ENCODE assay signal across 10 cellular contexts in genomic region chr12:90897316-90897715, GRCh38. TPM values are rescaled to one million over a fixed set of nuclear protein-coding genes. Genes with fewer than 3 reads are reported as not detected.
"Had no signal": no experiment of that assay in that cellular context is flagged by ENCODE, and none has a peak within 500 bp of the region (broad histone marks: within the 10 kb centered on the region; RNA-seq: fewer than 3 reads in every experiment).

No MANE protein-coding gene starts in this region.

- H3K36me3 ChIP-seq: HAP-1 had no signal

- H3K4me1 Mint-ChIP-seq: IgD-negative memory B cell had no signal

- H3K4me3 ChIP-seq: GM23248, HAP-1 had no signal

- H3K36me3 Mint-ChIP-seq: IgD-negative memory B cell had no signal

- H2AFZ ChIP-seq: GM23248 had no signal

- DNase-seq: GOT3, H7, HFFc6 had no signal

- FAIRE-seq: HepG2 had no signal

- H3K4me3 Mint-ChIP-seq: HFFc6, IgD-negative memory B cell had no signal

- H3K27ac Mint-ChIP-seq: HFFc6, IgD-negative memory B cell had no signal

- H3K9me3 ChIP-seq: HAP-1 had no signal

- H3K27ac ChIP-seq: HL-60 had no signal

- H3K9ac ChIP-seq: GM23248 had no signal

- H3K9me3 Mint-ChIP-seq: HFFc6 had no signal

RNA-seq across cellular contexts. Expression of gene CCER1, which starts 57.7 kb away (rescaled TPM):
- total RNA-seq: GM23248, H4, H7, HepG2, HFFc6, HT1080 had no signal
- polyA plus RNA-seq: GM23248, HepG2, IgD-negative memory B cell had no signal
